Comparison of ENCODE assay signal across 34 cellular contexts in the genomic region with DNA sequence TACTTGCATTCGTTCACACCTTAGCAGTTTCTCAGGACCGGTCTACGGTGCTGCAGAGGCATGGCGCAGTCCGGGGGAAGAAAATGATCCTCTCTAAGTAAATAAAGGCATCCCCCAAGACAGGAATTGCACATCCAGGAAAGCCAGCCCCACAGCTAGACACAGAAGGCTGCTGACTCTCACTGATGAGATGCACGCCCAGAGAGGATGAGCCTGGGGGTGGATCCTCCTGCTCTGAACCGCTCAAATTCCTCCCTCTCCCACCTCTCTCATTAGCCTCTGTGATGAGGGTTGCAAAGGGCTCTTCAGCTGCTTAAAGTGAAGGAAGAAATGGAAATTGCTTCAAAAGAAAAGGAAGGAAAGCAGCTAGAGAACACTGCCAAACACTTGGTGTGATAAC.
"Had no signal": no experiment of that assay in that cellular context is flagged by ENCODE, and none has a peak within 500 bp of the region (broad histone marks: within the 10 kb centered on the region; RNA-seq: fewer than 3 reads in every experiment).

No MANE protein-coding gene starts in this region.

- H3K36me3 Mint-ChIP-seq: activated CD8-positive, alpha-beta memory T cell treated with anti-CD3 and anti-CD28 coated beads, Interleukin-2, amount 10 ng/mL, durations not matched to agents 7 days and 5 days; activated naive CD4-positive, alpha-beta T cell treated with anti-CD3 and anti-CD28 coated beads, Interleukin-2, amount 50 U/mL, for 24 hours; natural killer cell treated with Interleukin-12 subunit alpha and Interleukin-12 subunit beta and Interleukin-15 and Interleukin-18, amount 100 ng/mL, for 72 hours had no signal

- H3K27me3 ChIP-seq: heart left ventricle, sigmoid colon, stomach, thyroid gland, upper lobe of left lung, vagina had no signal

- DNase-seq: activated B cell treated with CpG ODN at 0.5 μM for 24 hours; activated CD4-positive, alpha-beta T cell treated with anti-CD3 and anti-CD28 coated beads, Interleukin-2, amount 50 U/mL, for 1 hour; activated CD8-positive, alpha-beta memory T cell treated with anti-CD3 and anti-CD28 coated beads, Interleukin-2, amount 10 ng/mL, durations not matched to agents 7 days and 5 days; activated CD8-positive, alpha-beta T cell treated with anti-CD3 and anti-CD28 coated beads for 36 hours; activated naive CD8-positive, alpha-beta T cell treated with anti-CD3 and anti-CD28 coated beads, Interleukin-2, amount 50 U/mL, for 24 hours; activated T-cell treated with anti-CD3 and anti-CD28 coated beads, Interleukin-2, amount 50 U/mL, for 48 hours; amygdala; central memory CD4-positive, alpha-beta T cell; endodermal cell; foreskin fibroblast; heart left ventricle; hypothalamus; immature natural killer cell; lower lobe of right lung; mesendoderm; retina; sigmoid colon; stimulated activated CD4-positive, alpha-beta T cell treated with anti-CD3 and anti-CD28 coated beads, Interleukin-1b, Interleukin-23, amount 100 ng/mL, for 48 hours; stimulated activated CD4-positive, alpha-beta T cell treated with anti-CD3 and anti-CD28 coated beads, Interleukin-4, amount 100 ng/mL, for 4 hours; stimulated activated CD8-positive, alpha-beta memory T cell treated with anti-CD3 and anti-CD28 coated beads, Interleukin-4, amount 100 ng/mL, for 48 hours; stomach; thyroid gland; upper lobe of left lung had no signal

- ATAC-seq: activated CD8-positive, alpha-beta memory T cell treated with anti-CD3 and anti-CD28 coated beads, Interleukin-2, amount 10 ng/mL, durations not matched to agents 7 days and 5 days; activated CD8-positive, alpha-beta T cell treated with anti-CD3 and anti-CD28 coated beads for 36 hours; activated naive CD8-positive, alpha-beta T cell treated with anti-CD3 and anti-CD28 coated beads, Interleukin-2, amount 50 U/mL, for 24 hours; esophagus mucosa; heart left ventricle; left lobe of liver; lower lobe of right lung; natural killer cell treated with Interleukin-12 subunit alpha and Interleukin-12 subunit beta and Interleukin-15 and Interleukin-18, amount 100 ng/mL, for 72 hours; stimulated activated memory B cell treated with anti-CD40 and anti-IgM and Interleukin-4, amounts not matched to agents 10 μg/mL and 1 μg/mL and 100 μg/mL, for 72 hours had no signal

- H3K27ac Mint-ChIP-seq: activated B cell treated with CpG ODN at 0.5 μM for 24 hours; activated CD8-positive, alpha-beta memory T cell treated with anti-CD3 and anti-CD28 coated beads, Interleukin-2, amount 10 ng/mL, durations not matched to agents 7 days and 5 days; activated CD8-positive, alpha-beta T cell treated with anti-CD3 and anti-CD28 coated beads for 36 hours; activated naive CD4-positive, alpha-beta T cell treated with anti-CD3 and anti-CD28 coated beads, Interleukin-2, amount 50 U/mL, for 24 hours; activated naive CD8-positive, alpha-beta T cell treated with anti-CD3 and anti-CD28 coated beads, Interleukin-2, amount 50 U/mL, for 24 hours; activated T-helper 2 cell treated with anti-CD3 and anti-CD28 coated beads, Interferon-gamma antibody, Interleukin-2, Interleukin-4, amounts not matched to agents 10 μg/mL and 5 μg/mL and 100 μg/mL, durations not matched to agents 14 hours and 24 hours and 36 hours; endodermal cell; immature natural killer cell; natural killer cell treated with Interleukin-12 subunit alpha and Interleukin-12 subunit beta and Interleukin-15 and Interleukin-18, amount 100 ng/mL, for 72 hours; progenitor cell of endocrine pancreas; stimulated activated memory B cell treated with anti-CD40 and anti-IgM and Interleukin-4, amounts not matched to agents 10 μg/mL and 1 μg/mL and 100 μg/mL, for 72 hours; T-helper 2 cell treated with Interferon-gamma antibody and Interleukin-4, amounts not matched to agents 5 μg/mL and 100 μg/mL, for 36 hours had no signal

- H3K4me3 Mint-ChIP-seq: activated B cell treated with CpG ODN at 0.5 μM for 24 hours; activated CD8-positive, alpha-beta memory T cell treated with anti-CD3 and anti-CD28 coated beads, Interleukin-2, amount 10 ng/mL, durations not matched to agents 7 days and 5 days; activated CD8-positive, alpha-beta T cell treated with anti-CD3 and anti-CD28 coated beads for 36 hours; activated naive CD4-positive, alpha-beta T cell treated with anti-CD3 and anti-CD28 coated beads, Interleukin-2, amount 50 U/mL, for 24 hours; activated naive CD8-positive, alpha-beta T cell treated with anti-CD3 and anti-CD28 coated beads, Interleukin-2, amount 50 U/mL, for 24 hours; endodermal cell; immature natural killer cell; natural killer cell treated with Interleukin-12 subunit alpha and Interleukin-12 subunit beta and Interleukin-15 and Interleukin-18, amount 100 ng/mL, for 72 hours; stimulated activated memory B cell treated with anti-CD40 and anti-IgM and Interleukin-4, amounts not matched to agents 10 μg/mL and 1 μg/mL and 100 μg/mL, for 72 hours; T-helper 2 cell treated with Interferon-gamma antibody and Interleukin-4, amounts not matched to agents 5 μg/mL and 100 μg/mL, for 36 hours had no signal

- H3K27ac ChIP-seq: heart left ventricle, lower lobe of right lung, neutrophil, sigmoid colon, stomach, thyroid gland, upper lobe of left lung, vagina had no signal

- H3K4me3 ChIP-seq: heart left ventricle, lower lobe of right lung, sigmoid colon, smooth muscle cell, stomach, thyroid gland, upper lobe of left lung, vagina had no signal

- H3K9me3 ChIP-seq: heart left ventricle, lower lobe of right lung, neutrophil, sigmoid colon, stomach, thyroid gland, upper lobe of left lung, vagina had no signal

- H3K4me2 ChIP-seq: smooth muscle cell had no signal

- H3K4me1 Mint-ChIP-seq: activated naive CD4-positive, alpha-beta T cell treated with anti-CD3 and anti-CD28 coated beads, Interleukin-2, amount 50 U/mL, for 24 hours; endodermal cell; immature natural killer cell had no signal

- H3K9me3 Mint-ChIP-seq: activated B cell treated with CpG ODN at 0.5 μM for 24 hours; activated CD8-positive, alpha-beta T cell treated with anti-CD3 and anti-CD28 coated beads for 36 hours; activated naive CD4-positive, alpha-beta T cell treated with anti-CD3 and anti-CD28 coated beads, Interleukin-2, amount 50 U/mL, for 24 hours; activated naive CD8-positive, alpha-beta T cell treated with anti-CD3 and anti-CD28 coated beads, Interleukin-2, amount 50 U/mL, for 24 hours; activated T-helper 2 cell treated with anti-CD3 and anti-CD28 coated beads, Interferon-gamma antibody, Interleukin-2, Interleukin-4, amounts not matched to agents 10 μg/mL and 5 μg/mL and 100 μg/mL, durations not matched to agents 14 hours and 24 hours and 36 hours; endodermal cell; immature natural killer cell; natural killer cell treated with Interleukin-12 subunit alpha and Interleukin-12 subunit beta and Interleukin-15 and Interleukin-18, amount 100 ng/mL, for 72 hours; T-helper 2 cell treated with Interferon-gamma antibody and Interleukin-4, amounts not matched to agents 5 μg/mL and 100 μg/mL, for 36 hours had no signal

- H3K4me1 ChIP-seq: heart left ventricle, lower lobe of right lung, sigmoid colon, thyroid gland, upper lobe of left lung, vagina had no signal

- H3K27me3 Mint-ChIP-seq: activated B cell treated with CpG ODN at 0.5 μM for 24 hours; activated CD8-positive, alpha-beta T cell treated with anti-CD3 and anti-CD28 coated beads for 36 hours; activated naive CD4-positive, alpha-beta T cell treated with anti-CD3 and anti-CD28 coated beads, Interleukin-2, amount 50 U/mL, for 24 hours; activated naive CD8-positive, alpha-beta T cell treated with anti-CD3 and anti-CD28 coated beads, Interleukin-2, amount 50 U/mL, for 24 hours; natural killer cell treated with Interleukin-12 subunit alpha and Interleukin-12 subunit beta and Interleukin-15 and Interleukin-18, amount 100 ng/mL, for 72 hours; stimulated activated memory B cell treated with anti-CD40 and anti-IgM and Interleukin-4, amounts not matched to agents 10 μg/mL and 1 μg/mL and 100 μg/mL, for 72 hours had no signal

- H3K36me3 ChIP-seq: heart left ventricle, lower lobe of right lung, neutrophil, stomach, thyroid gland, upper lobe of left lung, vagina had no signal
